ENCODE assay signal across 1 cellular context in the genomic region with DNA sequence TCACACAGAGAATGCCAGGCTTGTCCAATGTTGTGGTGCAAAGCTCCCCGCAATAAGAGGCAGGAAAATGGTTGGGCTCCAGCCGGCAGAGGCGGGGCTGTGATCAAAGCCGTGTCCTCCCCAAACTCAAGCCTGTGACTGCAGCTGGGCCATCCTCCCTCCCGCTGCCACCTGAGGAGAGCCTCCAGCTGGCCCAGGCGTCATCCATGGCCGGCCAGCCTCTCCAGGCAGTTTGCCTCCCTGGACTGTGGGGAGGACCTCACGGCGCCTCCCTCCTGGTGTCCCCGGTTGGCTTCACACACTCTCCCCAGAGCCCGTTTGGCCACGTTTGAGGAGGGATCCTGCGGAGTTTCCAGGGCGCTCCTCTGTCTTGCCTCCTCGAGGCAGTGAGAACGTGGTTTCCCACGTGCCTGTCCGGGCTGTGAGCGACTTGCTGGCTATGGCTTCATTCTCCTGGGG.
A peak's percentile ranks its signal among the peaks of the same experiment; 100 is the strongest.
TF ChIP-seq lines count a peak whose summit lies in the region.

No MANE protein-coding gene starts in this region.

TF ChIP-seq in GM12878, 131 proteins besides CTCF, POLR2A, EP300 and RAD21 (continued from another document):
- TF ChIP-seq, protein P1, sequence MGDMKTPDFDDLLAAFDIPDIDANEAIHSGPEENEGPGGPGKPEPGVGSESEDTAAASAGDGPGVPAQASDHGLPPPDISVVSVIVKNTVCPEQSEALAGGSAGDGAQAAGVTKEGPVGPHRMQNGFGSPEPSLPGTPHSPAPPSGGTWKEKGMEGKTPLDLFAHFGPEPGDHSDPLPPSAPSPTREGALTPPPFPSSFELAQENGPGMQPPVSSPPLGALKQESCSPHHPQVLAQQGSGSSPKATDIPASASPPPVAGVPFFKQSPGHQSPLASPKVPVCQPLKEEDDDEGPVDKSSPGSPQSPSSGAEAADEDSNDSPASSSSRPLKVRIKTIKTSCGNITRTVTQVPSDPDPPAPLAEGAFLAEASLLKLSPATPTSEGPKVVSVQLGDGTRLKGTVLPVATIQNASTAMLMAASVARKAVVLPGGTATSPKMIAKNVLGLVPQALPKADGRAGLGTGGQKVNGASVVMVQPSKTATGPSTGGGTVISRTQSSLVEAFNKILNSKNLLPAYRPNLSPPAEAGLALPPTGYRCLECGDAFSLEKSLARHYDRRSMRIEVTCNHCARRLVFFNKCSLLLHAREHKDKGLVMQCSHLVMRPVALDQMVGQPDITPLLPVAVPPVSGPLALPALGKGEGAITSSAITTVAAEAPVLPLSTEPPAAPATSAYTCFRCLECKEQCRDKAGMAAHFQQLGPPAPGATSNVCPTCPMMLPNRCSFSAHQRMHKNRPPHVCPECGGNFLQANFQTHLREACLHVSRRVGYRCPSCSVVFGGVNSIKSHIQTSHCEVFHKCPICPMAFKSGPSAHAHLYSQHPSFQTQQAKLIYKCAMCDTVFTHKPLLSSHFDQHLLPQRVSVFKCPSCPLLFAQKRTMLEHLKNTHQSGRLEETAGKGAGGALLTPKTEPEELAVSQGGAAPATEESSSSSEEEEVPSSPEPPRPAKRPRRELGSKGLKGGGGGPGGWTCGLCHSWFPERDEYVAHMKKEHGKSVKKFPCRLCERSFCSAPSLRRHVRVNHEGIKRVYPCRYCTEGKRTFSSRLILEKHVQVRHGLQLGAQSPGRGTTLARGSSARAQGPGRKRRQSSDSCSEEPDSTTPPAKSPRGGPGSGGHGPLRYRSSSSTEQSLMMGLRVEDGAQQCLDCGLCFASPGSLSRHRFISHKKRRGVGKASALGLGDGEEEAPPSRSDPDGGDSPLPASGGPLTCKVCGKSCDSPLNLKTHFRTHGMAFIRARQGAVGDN (IDR thresholded peaks at IDR 0.05): 0 out of 2 replicates have a peak, but pooled peaks have one; percentile 28
- TF ChIP-seq BCL11A (IDR thresholded peaks at IDR 0.05; ENCODE audit: low read depth, low read length) (no peak), CUX1 (IDR thresholded peaks at IDR 0.05; ENCODE audit: insufficient replicate concordance, low read depth, low read length) (no peak), MLLT1 (IDR thresholded peaks at IDR 0.05) (no peak), NFIC (IDR thresholded peaks at IDR 0.05; ENCODE audit: low read depth, low read length) (no peak)
- TF ChIP-seq, protein P2, sequence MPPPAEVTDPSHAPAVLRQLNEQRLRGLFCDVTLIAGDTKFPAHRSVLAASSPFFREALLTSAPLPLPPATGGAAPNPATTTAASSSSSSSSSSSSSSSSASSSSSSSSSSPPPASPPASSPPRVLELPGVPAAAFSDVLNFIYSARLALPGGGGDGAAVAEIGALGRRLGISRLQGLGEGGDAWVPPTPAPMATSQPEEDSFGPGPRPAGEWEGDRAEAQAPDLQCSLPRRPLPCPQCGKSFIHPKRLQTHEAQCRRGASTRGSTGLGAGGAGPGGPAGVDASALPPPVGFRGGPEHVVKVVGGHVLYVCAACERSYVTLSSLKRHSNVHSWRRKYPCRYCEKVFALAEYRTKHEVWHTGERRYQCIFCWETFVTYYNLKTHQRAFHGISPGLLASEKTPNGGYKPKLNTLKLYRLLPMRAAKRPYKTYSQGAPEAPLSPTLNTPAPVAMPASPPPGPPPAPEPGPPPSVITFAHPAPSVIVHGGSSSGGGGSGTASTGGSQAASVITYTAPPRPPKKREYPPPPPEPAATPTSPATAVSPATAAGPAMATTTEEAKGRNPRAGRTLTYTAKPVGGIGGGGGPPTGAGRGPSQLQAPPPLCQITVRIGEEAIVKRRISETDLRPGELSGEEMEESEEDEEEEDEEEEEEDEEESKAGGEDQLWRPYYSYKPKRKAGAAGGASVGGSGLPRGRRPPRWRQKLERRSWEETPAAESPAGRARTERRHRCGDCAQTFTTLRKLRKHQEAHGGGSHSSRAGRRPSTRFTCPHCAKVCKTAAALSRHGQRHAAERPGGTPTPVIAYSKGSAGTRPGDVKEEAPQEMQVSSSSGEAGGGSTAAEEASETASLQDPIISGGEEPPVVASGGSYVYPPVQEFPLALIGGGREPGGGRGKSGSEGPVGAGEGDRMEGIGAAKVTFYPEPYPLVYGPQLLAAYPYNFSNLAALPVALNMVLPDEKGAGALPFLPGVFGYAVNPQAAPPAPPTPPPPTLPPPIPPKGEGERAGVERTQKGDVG (CRISPR knock-in tag; IDR thresholded peaks at IDR 0.05): no peak
TF ChIP-seq in GM12878: peak in this region for 1.
